ENCODE assay signal across 1 cellular context in genomic region chr2:177651833-177652232, GRCh38.
TF ChIP-seq lines count a peak whose summit lies in the region.

No MANE protein-coding gene starts in this region.

TF ChIP-seq in K562, 482 proteins besides CTCF, POLR2A, EP300 and RAD21 (continued from another document):
- TF ChIP-seq, protein P1, sequence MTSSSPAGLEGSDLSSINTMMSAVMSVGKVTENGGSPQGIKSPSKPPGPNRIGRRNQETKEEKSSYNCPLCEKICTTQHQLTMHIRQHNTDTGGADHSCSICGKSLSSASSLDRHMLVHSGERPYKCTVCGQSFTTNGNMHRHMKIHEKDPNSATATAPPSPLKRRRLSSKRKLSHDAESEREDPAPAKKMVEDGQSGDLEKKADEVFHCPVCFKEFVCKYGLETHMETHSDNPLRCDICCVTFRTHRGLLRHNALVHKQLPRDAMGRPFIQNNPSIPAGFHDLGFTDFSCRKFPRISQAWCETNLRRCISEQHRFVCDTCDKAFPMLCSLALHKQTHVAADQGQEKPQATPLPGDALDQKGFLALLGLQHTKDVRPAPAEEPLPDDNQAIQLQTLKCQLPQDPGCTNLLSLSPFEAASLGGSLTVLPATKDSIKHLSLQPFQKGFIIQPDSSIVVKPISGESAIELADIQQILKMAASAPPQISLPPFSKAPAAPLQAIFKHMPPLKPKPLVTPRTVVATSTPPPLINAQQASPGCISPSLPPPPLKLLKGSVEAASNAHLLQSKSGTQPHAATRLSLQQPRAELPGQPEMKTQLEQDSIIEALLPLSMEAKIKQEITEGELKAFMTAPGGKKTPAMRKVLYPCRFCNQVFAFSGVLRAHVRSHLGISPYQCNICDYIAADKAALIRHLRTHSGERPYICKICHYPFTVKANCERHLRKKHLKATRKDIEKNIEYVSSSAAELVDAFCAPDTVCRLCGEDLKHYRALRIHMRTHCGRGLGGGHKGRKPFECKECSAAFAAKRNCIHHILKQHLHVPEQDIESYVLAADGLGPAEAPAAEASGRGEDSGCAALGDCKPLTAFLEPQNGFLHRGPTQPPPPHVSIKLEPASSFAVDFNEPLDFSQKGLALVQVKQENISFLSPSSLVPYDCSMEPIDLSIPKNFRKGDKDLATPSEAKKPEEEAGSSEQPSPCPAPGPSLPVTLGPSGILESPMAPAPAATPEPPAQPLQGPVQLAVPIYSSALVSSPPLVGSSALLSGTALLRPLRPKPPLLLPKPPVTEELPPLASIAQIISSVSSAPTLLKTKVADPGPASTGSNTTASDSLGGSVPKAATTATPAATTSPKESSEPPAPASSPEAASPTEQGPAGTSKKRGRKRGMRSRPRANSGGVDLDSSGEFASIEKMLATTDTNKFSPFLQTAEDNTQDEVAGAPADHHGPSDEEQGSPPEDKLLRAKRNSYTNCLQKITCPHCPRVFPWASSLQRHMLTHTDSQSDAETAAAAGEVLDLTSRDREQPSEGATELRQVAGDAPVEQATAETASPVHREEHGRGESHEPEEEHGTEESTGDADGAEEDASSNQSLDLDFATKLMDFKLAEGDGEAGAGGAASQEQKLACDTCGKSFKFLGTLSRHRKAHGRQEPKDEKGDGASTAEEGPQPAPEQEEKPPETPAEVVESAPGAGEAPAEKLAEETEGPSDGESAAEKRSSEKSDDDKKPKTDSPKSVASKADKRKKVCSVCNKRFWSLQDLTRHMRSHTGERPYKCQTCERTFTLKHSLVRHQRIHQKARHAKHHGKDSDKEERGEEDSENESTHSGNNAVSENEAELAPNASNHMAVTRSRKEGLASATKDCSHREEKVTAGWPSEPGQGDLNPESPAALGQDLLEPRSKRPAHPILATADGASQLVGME (CRISPR knock-in tag; IDR thresholded peaks at IDR 0.05) = no peak
- no peak for TF ChIP-seq HDAC8 (tag; IDR thresholded peaks at IDR 0.05)
- no peak for TF ChIP-seq FOSL1 (tag; conservative IDR thresholded peaks at IDR 0.05)
- no peak for TF ChIP-seq STAG1 (CRISPR knock-in tag; IDR thresholded peaks at IDR 0.05; ENCODE audit: borderline replicate concordance)
- TF ChIP-seq, protein P2, sequence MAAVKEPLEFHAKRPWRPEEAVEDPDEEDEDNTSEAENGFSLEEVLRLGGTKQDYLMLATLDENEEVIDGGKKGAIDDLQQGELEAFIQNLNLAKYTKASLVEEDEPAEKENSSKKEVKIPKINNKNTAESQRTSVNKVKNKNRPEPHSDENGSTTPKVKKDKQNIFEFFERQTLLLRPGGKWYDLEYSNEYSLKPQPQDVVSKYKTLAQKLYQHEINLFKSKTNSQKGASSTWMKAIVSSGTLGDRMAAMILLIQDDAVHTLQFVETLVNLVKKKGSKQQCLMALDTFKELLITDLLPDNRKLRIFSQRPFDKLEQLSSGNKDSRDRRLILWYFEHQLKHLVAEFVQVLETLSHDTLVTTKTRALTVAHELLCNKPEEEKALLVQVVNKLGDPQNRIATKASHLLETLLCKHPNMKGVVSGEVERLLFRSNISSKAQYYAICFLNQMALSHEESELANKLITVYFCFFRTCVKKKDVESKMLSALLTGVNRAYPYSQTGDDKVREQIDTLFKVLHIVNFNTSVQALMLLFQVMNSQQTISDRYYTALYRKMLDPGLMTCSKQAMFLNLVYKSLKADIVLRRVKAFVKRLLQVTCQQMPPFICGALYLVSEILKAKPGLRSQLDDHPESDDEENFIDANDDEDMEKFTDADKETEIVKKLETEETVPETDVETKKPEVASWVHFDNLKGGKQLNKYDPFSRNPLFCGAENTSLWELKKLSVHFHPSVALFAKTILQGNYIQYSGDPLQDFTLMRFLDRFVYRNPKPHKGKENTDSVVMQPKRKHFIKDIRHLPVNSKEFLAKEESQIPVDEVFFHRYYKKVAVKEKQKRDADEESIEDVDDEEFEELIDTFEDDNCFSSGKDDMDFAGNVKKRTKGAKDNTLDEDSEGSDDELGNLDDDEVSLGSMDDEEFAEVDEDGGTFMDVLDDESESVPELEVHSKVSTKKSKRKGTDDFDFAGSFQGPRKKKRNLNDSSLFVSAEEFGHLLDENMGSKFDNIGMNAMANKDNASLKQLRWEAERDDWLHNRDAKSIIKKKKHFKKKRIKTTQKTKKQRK (IDR thresholded peaks at IDR 0.05; ENCODE audit: borderline replicate concordance, low read depth, low read length) = no peak
- TF ChIP-seq, protein P3, sequence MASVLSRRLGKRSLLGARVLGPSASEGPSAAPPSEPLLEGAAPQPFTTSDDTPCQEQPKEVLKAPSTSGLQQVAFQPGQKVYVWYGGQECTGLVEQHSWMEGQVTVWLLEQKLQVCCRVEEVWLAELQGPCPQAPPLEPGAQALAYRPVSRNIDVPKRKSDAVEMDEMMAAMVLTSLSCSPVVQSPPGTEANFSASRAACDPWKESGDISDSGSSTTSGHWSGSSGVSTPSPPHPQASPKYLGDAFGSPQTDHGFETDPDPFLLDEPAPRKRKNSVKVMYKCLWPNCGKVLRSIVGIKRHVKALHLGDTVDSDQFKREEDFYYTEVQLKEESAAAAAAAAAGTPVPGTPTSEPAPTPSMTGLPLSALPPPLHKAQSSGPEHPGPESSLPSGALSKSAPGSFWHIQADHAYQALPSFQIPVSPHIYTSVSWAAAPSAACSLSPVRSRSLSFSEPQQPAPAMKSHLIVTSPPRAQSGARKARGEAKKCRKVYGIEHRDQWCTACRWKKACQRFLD (CRISPR knock-in tag; IDR thresholded peaks at IDR 0.05) = no peak
- TF ChIP-seq, protein P4, sequence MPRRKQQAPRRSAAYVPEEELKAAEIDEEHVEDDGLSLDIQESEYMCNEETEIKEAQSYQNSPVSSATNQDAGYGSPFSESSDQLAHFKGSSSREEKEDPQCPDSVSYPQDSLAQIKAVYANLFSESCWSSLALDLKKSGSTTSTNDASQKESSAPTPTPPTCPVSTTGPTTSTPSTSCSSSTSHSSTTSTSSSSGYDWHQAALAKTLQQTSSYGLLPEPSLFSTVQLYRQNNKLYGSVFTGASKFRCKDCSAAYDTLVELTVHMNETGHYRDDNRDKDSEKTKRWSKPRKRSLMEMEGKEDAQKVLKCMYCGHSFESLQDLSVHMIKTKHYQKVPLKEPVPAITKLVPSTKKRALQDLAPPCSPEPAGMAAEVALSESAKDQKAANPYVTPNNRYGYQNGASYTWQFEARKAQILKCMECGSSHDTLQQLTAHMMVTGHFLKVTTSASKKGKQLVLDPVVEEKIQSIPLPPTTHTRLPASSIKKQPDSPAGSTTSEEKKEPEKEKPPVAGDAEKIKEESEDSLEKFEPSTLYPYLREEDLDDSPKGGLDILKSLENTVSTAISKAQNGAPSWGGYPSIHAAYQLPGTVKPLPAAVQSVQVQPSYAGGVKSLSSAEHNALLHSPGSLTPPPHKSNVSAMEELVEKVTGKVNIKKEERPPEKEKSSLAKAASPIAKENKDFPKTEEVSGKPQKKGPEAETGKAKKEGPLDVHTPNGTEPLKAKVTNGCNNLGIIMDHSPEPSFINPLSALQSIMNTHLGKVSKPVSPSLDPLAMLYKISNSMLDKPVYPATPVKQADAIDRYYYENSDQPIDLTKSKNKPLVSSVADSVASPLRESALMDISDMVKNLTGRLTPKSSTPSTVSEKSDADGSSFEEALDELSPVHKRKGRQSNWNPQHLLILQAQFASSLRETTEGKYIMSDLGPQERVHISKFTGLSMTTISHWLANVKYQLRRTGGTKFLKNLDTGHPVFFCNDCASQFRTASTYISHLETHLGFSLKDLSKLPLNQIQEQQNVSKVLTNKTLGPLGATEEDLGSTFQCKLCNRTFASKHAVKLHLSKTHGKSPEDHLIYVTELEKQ (CRISPR knock-in tag; IDR thresholded peaks at IDR 0.05) = no peak
- no peak for TF ChIP-seq POLR2G (IDR thresholded peaks at IDR 0.05; ENCODE audit: low read depth, low read length)
- no peak for TF ChIP-seq OTX1 (CRISPR knock-in tag; IDR thresholded peaks at IDR 0.05)
- TF ChIP-seq ETV5 (CRISPR knock-in tag; IDR thresholded peaks at IDR 0.05; ENCODE audit: low read depth) = no peak
